Comparison of ENCODE assay signal across 1 cellular context in the genomic region with DNA sequence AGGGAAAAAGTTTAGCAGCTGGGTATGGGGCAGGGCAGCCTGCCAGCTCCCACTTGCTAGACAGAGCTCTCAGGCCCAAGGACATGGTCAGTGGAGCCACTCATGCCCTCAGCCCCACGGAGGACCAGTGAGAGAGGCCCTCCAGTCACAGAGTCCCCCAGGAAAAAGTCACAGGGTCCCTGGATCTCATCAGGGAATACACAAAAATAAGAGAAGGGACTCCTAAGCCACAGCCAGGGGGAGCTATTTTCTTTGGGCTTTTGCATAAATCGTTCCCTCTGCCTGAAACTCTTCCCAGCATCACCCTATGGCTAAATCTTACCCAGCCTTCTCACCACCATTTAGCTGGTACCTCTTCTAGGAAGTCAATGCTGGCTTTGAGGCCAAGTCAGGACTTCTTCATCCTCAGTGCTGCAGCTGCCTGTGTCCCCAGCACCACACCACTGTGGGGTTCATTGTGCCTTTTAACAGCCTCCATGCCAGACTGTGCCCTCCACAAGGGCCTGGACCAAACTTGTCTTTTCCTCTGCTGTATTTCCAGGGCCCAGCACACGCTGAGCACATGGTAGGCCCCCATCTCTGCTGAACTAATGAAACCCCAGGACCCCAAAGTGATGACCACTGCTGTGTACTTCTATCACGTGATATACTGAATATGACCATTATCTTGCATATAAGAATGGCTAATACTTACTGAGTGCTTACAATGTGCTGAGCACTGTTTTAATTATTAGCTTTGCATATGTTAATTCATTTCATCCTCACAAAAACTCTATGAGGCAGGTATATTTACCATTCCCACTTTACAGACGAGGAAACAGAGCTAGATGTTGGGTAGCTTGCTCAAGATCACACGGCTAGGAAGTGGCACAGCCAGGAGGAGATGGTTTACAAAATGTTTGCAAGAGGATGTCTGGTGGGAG.
TF ChIP-seq lines count a peak whose summit lies in the region.

No MANE protein-coding gene starts in this region.

TF ChIP-seq in HCT116, 20 proteins besides CTCF, POLR2A, EP300 and RAD21:
- no peak for TF ChIP-seq ZNF274 (IDR thresholded peaks at IDR 0.05; ENCODE audit: low read depth, low read length)
- 0 out of 2 replicates have a peak, but pooled peaks have one; percentile 26 for TF ChIP-seq POLR2AphosphoS5 (IDR thresholded peaks at IDR 0.05; ENCODE audit: low read depth, low read length)
- TF ChIP-seq, protein P1, sequence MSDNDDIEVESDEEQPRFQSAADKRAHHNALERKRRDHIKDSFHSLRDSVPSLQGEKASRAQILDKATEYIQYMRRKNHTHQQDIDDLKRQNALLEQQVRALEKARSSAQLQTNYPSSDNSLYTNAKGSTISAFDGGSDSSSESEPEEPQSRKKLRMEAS (IDR thresholded peaks at IDR 0.05), result peak; percentile 34
- TF ChIP-seq YY1 (IDR thresholded peaks at IDR 0.05; ENCODE audit: extremely low read depth, insufficient replicate concordance, low read depth, low read length), result no peak
